ENCODE assay signal across 1 cellular context in genomic region chr6:168264593-168265335, GRCh38.
TF ChIP-seq lines count a peak whose summit lies in the region.

No MANE protein-coding gene starts in this region.

TF ChIP-seq in HepG2, 621 proteins besides CTCF, POLR2A, EP300 and RAD21 (continued from another document and continues in another):
- TF ChIP-seq UBTF (CRISPR knock-in tag; IDR thresholded peaks at IDR 0.05) (peak; percentile 33; the same call in 1 of the 2 replicates), TRIM24 (CRISPR knock-in tag; IDR thresholded peaks at IDR 0.05) (no peak), ZNF609 (CRISPR knock-in tag; IDR thresholded peaks at IDR 0.05; ENCODE audit: borderline replicate concordance) (peak; percentile 93), SIX4 (CRISPR knock-in tag; IDR thresholded peaks at IDR 0.05) (peak; percentile 13; the same call in 1 of the 2 replicates), THAP11 (CRISPR knock-in tag; IDR thresholded peaks at IDR 0.05) (peak; percentile 50; the same call in 1 of the 2 replicates), ZNF44 (CRISPR knock-in tag; IDR thresholded peaks at IDR 0.05) (no peak), MXD3 (CRISPR knock-in tag; IDR thresholded peaks at IDR 0.05) (no peak), ZNF761 (CRISPR knock-in tag; conservative IDR thresholded peaks at IDR 0.05) (0 out of 2 replicates have a peak, but pooled peaks have one; percentile 26), GFI1 (CRISPR knock-in tag; IDR thresholded peaks at IDR 0.05; ENCODE audit: borderline replicate concordance) (peak; percentile 74; the same call in 1 of the 2 replicates), ASH2L (IDR thresholded peaks at IDR 0.05; ENCODE audit: insufficient read length, low read depth, low read length) (peak; percentile 78), ZBED4 (CRISPR knock-in tag; IDR thresholded peaks at IDR 0.05; ENCODE audit: borderline replicate concordance) (no peak), KAT8 (CRISPR knock-in tag; IDR thresholded peaks at IDR 0.05) (peak; percentile 23), ATF1 (CRISPR knock-in tag; IDR thresholded peaks at IDR 0.05) (no peak), ZNF18 (CRISPR knock-in tag; IDR thresholded peaks at IDR 0.05; ENCODE audit: insufficient replicate concordance) (peak; percentile 16), ARNTL (CRISPR knock-in tag; IDR thresholded peaks at IDR 0.05) (peak; percentile 88), ZNF414 (CRISPR knock-in tag; IDR thresholded peaks at IDR 0.05) (peak; percentile 56), MTF2 (CRISPR knock-in tag; IDR thresholded peaks at IDR 0.05; ENCODE audit: borderline replicate concordance) (no peak), GABPA (IDR thresholded peaks at IDR 0.05; ENCODE audit: low read depth, low read length) (no peak), GABPA (CRISPR knock-in tag; IDR thresholded peaks at IDR 0.05; ENCODE audit: low read depth) (no peak), USF2 (IDR thresholded peaks at IDR 0.05; ENCODE audit: low read depth, low read length) (peak; percentile 93), USF2 (CRISPR knock-in tag; IDR thresholded peaks at IDR 0.05; ENCODE audit: borderline replicate concordance) (peak; percentile 95; the same call in 1 of the 2 replicates), ZNF230 (CRISPR knock-in tag; IDR thresholded peaks at IDR 0.05) (0 out of 2 replicates have a peak, but pooled peaks have one; percentile 36), HHEX (CRISPR knock-in tag; IDR thresholded peaks at IDR 0.05) (peak; percentile 83), GLMP (CRISPR knock-in tag; IDR thresholded peaks at IDR 0.05; ENCODE audit: borderline replicate concordance) (no peak), REST (IDR thresholded peaks at IDR 0.05; ENCODE audit: borderline replicate concordance in 1 of 2, low read depth in 1 of 2, low read length in 2 of 2) (peak in 1 of 2 experiments; percentile 78; a peak in 3 of 4 replicates), ZBTB38 (CRISPR knock-in tag; IDR thresholded peaks at IDR 0.05) (no peak), RBFOX2 (IDR thresholded peaks at IDR 0.05; ENCODE audit: low read depth, low read length) (peak; percentile 42; the same call in 1 of the 2 replicates), FOXK1 (CRISPR knock-in tag; IDR thresholded peaks at IDR 0.05; ENCODE audit: borderline replicate concordance, low read depth) (peak; percentile 56; the same call in 1 of the 2 replicates), MLX (CRISPR knock-in tag; IDR thresholded peaks at IDR 0.05) (peak; percentile 23; the same call in 1 of the 2 replicates), NFKBIZ (CRISPR knock-in tag; IDR thresholded peaks at IDR 0.05) (no peak; the same call in 1 of the 2 replicates), ZNF460 (CRISPR knock-in tag; IDR thresholded peaks at IDR 0.05; ENCODE audit: borderline replicate concordance) (no peak; the same call in 1 of the 2 replicates), SIN3A (IDR thresholded peaks at IDR 0.05; ENCODE audit: borderline replicate concordance, low read depth, low read length) (peak; percentile 41; the same call in 1 of the 2 replicates), ZNF589 (CRISPR knock-in tag; conservative IDR thresholded peaks at IDR 0.05) (no peak), PHF21A (CRISPR knock-in tag; IDR thresholded peaks at IDR 0.05) (peak; percentile 78; the same call in 1 of the 2 replicates), ZKSCAN5 (CRISPR knock-in tag; IDR thresholded peaks at IDR 0.05) (no peak)
